ENCODE assay signal across 1 cellular context in genomic region chr4:61740950-61741638, GRCh38.
TF ChIP-seq lines count a peak whose summit lies in the region.

No MANE protein-coding gene starts in this region.

TF ChIP-seq in SK-N-SH, 30 proteins besides CTCF, POLR2A, EP300 and RAD21 (continued from another document):
- TF ChIP-seq ZBTB33 (IDR thresholded peaks at IDR 0.05; ENCODE audit: borderline replicate concordance, low read depth) (no peak), SMC3 (IDR thresholded peaks at IDR 0.05; ENCODE audit: low read depth, low read length) (no peak), EZH2phosphoT487 (IDR thresholded peaks at IDR 0.05; ENCODE audit: borderline replicate concordance, low read depth) (no peak), MEF2A (IDR thresholded peaks at IDR 0.05; ENCODE audit: borderline replicate concordance, low read depth) (no peak)
